10 cellular contexts compared by ENCODE assay signal in the genomic region with DNA sequence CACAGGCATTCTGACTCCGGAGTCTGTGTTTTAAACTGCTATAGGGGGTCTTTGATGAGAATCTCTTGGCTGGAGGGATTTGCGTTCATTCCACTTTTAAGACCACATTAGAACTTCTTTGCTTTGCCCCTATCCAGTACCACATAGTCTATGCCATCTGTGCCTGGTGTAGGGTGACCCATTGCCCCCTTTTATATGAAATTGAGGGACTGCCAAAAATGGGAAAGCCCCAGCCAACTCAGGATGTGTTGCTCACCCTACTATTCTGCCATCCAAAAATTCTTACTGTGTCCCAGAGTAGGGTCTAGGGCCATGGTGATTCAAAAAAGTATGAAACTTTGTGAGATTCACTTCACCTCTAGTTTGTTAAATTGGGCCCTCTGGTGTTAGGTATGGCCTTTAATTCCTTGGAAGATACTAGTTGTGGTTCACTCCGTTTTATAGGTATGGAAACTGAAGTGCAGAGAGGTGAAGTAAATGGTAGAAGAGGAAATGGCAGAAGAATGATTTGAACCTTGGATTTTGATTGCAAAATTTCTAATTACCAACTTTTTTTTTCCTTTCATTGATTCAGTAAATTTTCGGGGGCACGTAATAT. TPM values are rescaled to one million over a fixed set of nuclear protein-coding genes. Genes with fewer than 3 reads are reported as not detected.
A peak's percentile ranks its signal among the peaks of the same experiment; 100 is the strongest.
DNase-seq lines count a peak whose midpoint lies in the region; ATAC-seq and TF ChIP-seq lines count a peak whose summit lies in the region.
"Had no signal": no experiment of that assay in that cellular context is flagged by ENCODE, and none has a peak within 500 bp of the region (broad histone marks: within the 10 kb centered on the region; RNA-seq: fewer than 3 reads in every experiment).

No MANE protein-coding gene starts in this region.

- H3K4me1 Mint-ChIP-seq in Caco-2 (ENCODE audit: low read depth, unreplicated experiment), result peaks cover 6% of the 10 kb centered on the region
- peaks cover 16% of the 10 kb centered on the region for H3K4me1 Mint-ChIP-seq in endodermal cell
- peaks cover 32% of the 10 kb centered on the region for H3K4me1 Mint-ChIP-seq in osteocyte (ENCODE audit: unreplicated experiment)

- H3K27me3 ChIP-seq in Caco-2 (replicated peaks; ENCODE audit: control insufficient read depth, insufficient read depth, low read length) (no peaks in the 10 kb centered on the region), OCI-LY1 (ENCODE audit: insufficient read depth, low read length) (no peaks in the 10 kb centered on the region), endodermal cell (ENCODE audit: control insufficient read depth, insufficient read depth, low read length, poor library complexity, severe bottlenecking) (no peaks in the 10 kb centered on the region)

- H3K36me3 ChIP-seq in Caco-2 (ENCODE audit: control insufficient read depth, insufficient read depth, low read length) (peaks cover 2% of the 10 kb centered on the region), OCI-LY1 (ENCODE audit: insufficient read depth, low read length) (no peaks in the 10 kb centered on the region), endodermal cell (ENCODE audit: control insufficient read depth, insufficient read depth, low read length) (peaks cover 23% of the 10 kb centered on the region)

- no peaks in the 10 kb centered on the region for H4K20me1 ChIP-seq in OCI-LY1 (ENCODE audit: insufficient read depth, low read length)

- no peak overlapping the region for H2AFZ ChIP-seq in OCI-LY1 (ENCODE audit: low read length)

- POLR2A ChIA-PET in Caco-2 (lab: Charles Lee), result interaction anchor here (0.7 kb wide), 1 partner anchor 269 kb away, joined by 3 read pairs; no protein-coding TSS in a partner anchor

- H3K79me2 ChIP-seq in OCI-LY1 (ENCODE audit: insufficient read depth, low read length), result peaks cover 19% of the 10 kb centered on the region

- H3K4me3 Mint-ChIP-seq in Caco-2 (ENCODE audit: unreplicated experiment) (peak overlapping the region; percentile 70), endodermal cell (peak overlapping the region; percentile 78), osteocyte (ENCODE audit: unreplicated experiment) (peak overlapping the region; percentile 86)

- no peaks in the 10 kb centered on the region for H3K9me2 ChIP-seq in OCI-LY1 (ENCODE audit: low read depth, low read length)

- H3K4me2 ChIP-seq in OCI-LY1 (ENCODE audit: low read length), result peak overlapping the region; percentile 96

- no peaks in the 10 kb centered on the region for H3K9me3 ChIP-seq in Caco-2
- no peaks in the 10 kb centered on the region for H3K9me3 ChIP-seq in OCI-LY1 (ENCODE audit: low read length)
- no peaks in the 10 kb centered on the region for H3K9me3 ChIP-seq in endodermal cell (ENCODE audit: control insufficient read depth, low read length)

- intact Hi-C loops in Caco-2 (cut with micrococcal nuclease; ENCODE audit: unreplicated experiment), result no loop called here

- BruUV-seq in Caco-2 (replicated peaks; lab: Mats Ljungman, UMichigan), result TSS peak; percentile 36

- 81 to 88% methylated on average over 3 to 4 of the region's 5 CpGs for WGBS in endodermal cell (ENCODE audit: insufficient coverage in 1 of 2, insufficient read length in 1 of 2), 2 experiments

- H3K9me3 Mint-ChIP-seq in Caco-2 (ENCODE audit: unreplicated experiment), result no peaks in the 10 kb centered on the region
- H3K9me3 Mint-ChIP-seq in endodermal cell, result no peaks in the 10 kb centered on the region
- no peaks in the 10 kb centered on the region for H3K9me3 Mint-ChIP-seq in osteocyte (ENCODE audit: unreplicated experiment)

- H3K27ac Mint-ChIP-seq in Caco-2 (ENCODE audit: unreplicated experiment), result peak overlapping the region; percentile 20
- H3K27ac Mint-ChIP-seq in endodermal cell, result peak overlapping the region; percentile 11
- H3K27ac Mint-ChIP-seq in osteocyte (ENCODE audit: unreplicated experiment), result no peak overlapping the region

- H3K27me3 Mint-ChIP-seq in Caco-2 (ENCODE audit: insufficient read depth, unreplicated experiment) (no peaks in the 10 kb centered on the region), endodermal cell (ENCODE audit: insufficient read depth) (no peaks in the 10 kb centered on the region), osteocyte (ENCODE audit: unreplicated experiment) (peaks cover 10% of the 10 kb centered on the region)

- H3K9ac ChIP-seq in OCI-LY1 (ENCODE audit: low read length) (peak overlapping the region; percentile 77), endodermal cell (ENCODE audit: extremely low read depth, low read length, poor library complexity, severe bottlenecking) (peak overlapping the region; percentile 100)

- DNase-seq in Caco-2, result no peak
- no peak for DNase-seq in endodermal cell
- DNase-seq in osteocyte (ENCODE audit: extremely low spot score, unreplicated experiment), result no peak
- no peak for DNase-seq in amygdala (lab: John Stamatoyannopoulos, UW)

- TF ChIP-seq CTCF in Caco-2 (IDR thresholded peaks at IDR 0.05; ENCODE audit: insufficient read depth in 1 of 2, low read depth in 1 of 2, low read length in 1 of 2, severe bottlenecking in 1 of 2, unreplicated experiment in 1 of 2) (peak; percentile 1 to 14), OCI-LY1 (IDR thresholded peaks at IDR 0.05; ENCODE audit: low read length) (no peak), endodermal cell (conservative IDR thresholded peaks at IDR 0.05) (peak; percentile 53), osteocyte (IDR thresholded peaks at IDR 0.05) (no peak)

- H3K4me3 ChIP-seq in Caco-2 (ENCODE audit: low read depth, low read length), result peak overlapping the region; percentile 93
- H3K4me3 ChIP-seq in OCI-LY1 (ENCODE audit: low read depth, low read length, poor library complexity, severe bottlenecking), result peak overlapping the region; percentile 94
- peak overlapping the region; percentile 95 for H3K4me3 ChIP-seq in endodermal cell (ENCODE audit: low read length)

- H3K4me1 ChIP-seq in Caco-2, result peaks cover 9% of the 10 kb centered on the region
- peaks cover 16% of the 10 kb centered on the region for H3K4me1 ChIP-seq in OCI-LY1 (ENCODE audit: insufficient read depth, low read length, severe bottlenecking)
- H3K4me1 ChIP-seq in endodermal cell (ENCODE audit: control insufficient read depth, insufficient read depth, low read length), result peaks cover 10% of the 10 kb centered on the region

- ATAC-seq in HG02678 (IDR thresholded peaks at IDR 0.05; ENCODE audit: unreplicated experiment), result no peak
- ATAC-seq in HG03439 (IDR thresholded peaks at IDR 0.05; ENCODE audit: unreplicated experiment), result no peak
- ATAC-seq in HG03442 (IDR thresholded peaks at IDR 0.05; ENCODE audit: unreplicated experiment), result no peak

- CTCF ChIA-PET in Caco-2 (lab: Charles Lee), result interaction anchor here (0.9 to 2.4 kb wide), 4 partner anchors 9 to 436 kb away, joined by 3 to 17 read pairs (median 8); no protein-coding TSS in a partner anchor

- H3K36me3 Mint-ChIP-seq in Caco-2 (ENCODE audit: insufficient read depth, unreplicated experiment), result peaks cover 4% of the 10 kb centered on the region
- peaks cover 23% of the 10 kb centered on the region for H3K36me3 Mint-ChIP-seq in endodermal cell (ENCODE audit: low read depth)
- H3K36me3 Mint-ChIP-seq in osteocyte (ENCODE audit: unreplicated experiment), result no peaks in the 10 kb centered on the region

- H3K27ac ChIP-seq in OCI-LY1 (ENCODE audit: low read depth, low read length, poor library complexity, severe bottlenecking) (no peak overlapping the region), endodermal cell (ENCODE audit: low read depth, low read length) (no peak overlapping the region)

- H3F3A ChIP-seq in OCI-LY1 (ENCODE audit: insufficient read depth, low read length), result no peaks in the 10 kb centered on the region

RNA-seq across cellular contexts. Expression of gene PFDN4, which starts 1.4 kb away (rescaled TPM):
- total RNA-seq in Caco-2 (2022) (86.7 and 93.4 TPM in 2 replicates), endodermal cell (10 to 100 TPM; 72.7 to 89.8 TPM), osteocyte (18.9 and 23.5 TPM in 2 replicates)
- 99.5 TPM for polyA plus RNA-seq in endodermal cell (2013, experiment 1 of 2)
- polyA plus RNA-seq in endodermal cell (2013, experiment 2 of 2), result 128 TPM

RNA-seq across cellular contexts. Expression of gene CYP24A1, which starts 35.5 kb away (rescaled TPM):
- total RNA-seq in Caco-2 (2022) (3.6 and 3.7 TPM in 2 replicates), endodermal cell (under 1 TPM in 1 of 2 donors, not detected in 1; 0.13 TPM), osteocyte (not detected in 2 replicates)
- 0.14 TPM for polyA plus RNA-seq in endodermal cell (2013, experiment 1 of 2)
- polyA plus RNA-seq in endodermal cell (2013, experiment 2 of 2), result 0.29 TPM
- total RNA-seq: left lobe of liver, subcutaneous adipose tissue had no signal

Comparison
In these comparisons a context has a peak if more than half of its experiments do, and no peak if none do; other contexts are left out.
1. CTCF ChIP-seq: peak in Caco-2 (2 of 2) and endodermal cell (single experiment); none in OCI-LY1 (single experiment) and osteocyte (single experiment).
2. Peak in every context shown above with its lines, with median percentiles within 50 percentile points of each other: H3K4me3 ChIP-seq and H3K4me3 Mint-ChIP-seq.